Comparison of ENCODE assay signal across 1 cellular context in the genomic region with DNA sequence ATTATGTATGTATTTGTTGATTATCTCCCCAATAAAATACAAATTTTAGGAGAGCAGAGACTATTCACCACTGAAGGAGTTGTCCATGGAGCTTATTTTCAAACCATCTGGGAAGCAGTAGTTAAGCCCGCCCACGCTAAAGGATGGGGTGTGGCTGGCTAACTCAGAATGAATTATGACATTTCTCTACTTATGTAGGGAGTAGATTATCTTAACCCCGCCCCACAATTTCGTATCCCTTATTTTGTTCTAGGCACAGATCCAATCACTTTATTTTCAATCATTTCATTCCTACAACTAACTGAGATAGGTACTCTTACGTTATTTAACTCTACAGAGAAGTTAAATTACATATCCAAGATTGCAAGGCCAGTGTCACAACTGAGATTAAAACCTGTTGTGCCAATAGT.
A peak's percentile ranks its signal among the peaks of the same experiment; 100 is the strongest.
TF ChIP-seq lines count a peak whose summit lies in the region.

No MANE protein-coding gene starts in this region.

TF ChIP-seq in K562, 482 proteins besides CTCF, POLR2A, EP300 and RAD21 (continued from another document and continues in another):
- TF ChIP-seq, protein P1, sequence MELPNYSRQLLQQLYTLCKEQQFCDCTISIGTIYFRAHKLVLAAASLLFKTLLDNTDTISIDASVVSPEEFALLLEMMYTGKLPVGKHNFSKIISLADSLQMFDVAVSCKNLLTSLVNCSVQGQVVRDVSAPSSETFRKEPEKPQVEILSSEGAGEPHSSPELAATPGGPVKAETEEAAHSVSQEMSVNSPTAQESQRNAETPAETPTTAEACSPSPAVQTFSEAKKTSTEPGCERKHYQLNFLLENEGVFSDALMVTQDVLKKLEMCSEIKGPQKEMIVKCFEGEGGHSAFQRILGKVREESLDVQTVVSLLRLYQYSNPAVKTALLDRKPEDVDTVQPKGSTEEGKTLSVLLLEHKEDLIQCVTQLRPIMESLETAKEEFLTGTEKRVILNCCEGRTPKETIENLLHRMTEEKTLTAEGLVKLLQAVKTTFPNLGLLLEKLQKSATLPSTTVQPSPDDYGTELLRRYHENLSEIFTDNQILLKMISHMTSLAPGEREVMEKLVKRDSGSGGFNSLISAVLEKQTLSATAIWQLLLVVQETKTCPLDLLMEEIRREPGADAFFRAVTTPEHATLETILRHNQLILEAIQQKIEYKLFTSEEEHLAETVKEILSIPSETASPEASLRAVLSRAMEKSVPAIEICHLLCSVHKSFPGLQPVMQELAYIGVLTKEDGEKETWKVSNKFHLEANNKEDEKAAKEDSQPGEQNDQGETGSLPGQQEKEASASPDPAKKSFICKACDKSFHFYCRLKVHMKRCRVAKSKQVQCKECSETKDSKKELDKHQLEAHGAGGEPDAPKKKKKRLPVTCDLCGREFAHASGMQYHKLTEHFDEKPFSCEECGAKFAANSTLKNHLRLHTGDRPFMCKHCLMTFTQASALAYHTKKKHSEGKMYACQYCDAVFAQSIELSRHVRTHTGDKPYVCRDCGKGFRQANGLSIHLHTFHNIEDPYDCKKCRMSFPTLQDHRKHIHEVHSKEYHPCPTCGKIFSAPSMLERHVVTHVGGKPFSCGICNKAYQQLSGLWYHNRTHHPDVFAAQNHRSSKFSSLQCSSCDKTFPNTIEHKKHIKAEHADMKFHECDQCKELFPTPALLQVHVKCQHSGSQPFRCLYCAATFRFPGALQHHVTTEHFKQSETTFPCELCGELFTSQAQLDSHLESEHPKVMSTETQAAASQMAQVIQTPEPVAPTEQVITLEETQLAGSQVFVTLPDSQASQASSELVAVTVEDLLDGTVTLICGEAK (IDR thresholded peaks at IDR 0.05), result no peak
- TF ChIP-seq, protein P1 (CRISPR knock-in tag; IDR thresholded peaks at IDR 0.05), result no peak
- no peak for TF ChIP-seq ZNF584 (CRISPR knock-in tag; IDR thresholded peaks at IDR 0.05; ENCODE audit: low read depth)
- no peak for TF ChIP-seq DNMT1 (IDR thresholded peaks at IDR 0.05)
- no peak for TF ChIP-seq TAF15 (IDR thresholded peaks at IDR 0.05; ENCODE audit: low read depth, low read length)
- TF ChIP-seq NCOA2 (IDR thresholded peaks at IDR 0.05; ENCODE audit: partially characterized antibody in 2 of 2), result no peak
- no peak for TF ChIP-seq NFATC3 (IDR thresholded peaks at IDR 0.05)
- no peak for TF ChIP-seq HDAC3 (IDR thresholded peaks at IDR 0.05; ENCODE audit: borderline replicate concordance, partially characterized antibody)
- peak; percentile 69 for TF ChIP-seq CBFA2T2 (conservative IDR thresholded peaks at IDR 0.05)
- peak in 1 of 2 experiments; percentile 62; a peak in 1 of 4 replicates for TF ChIP-seq TBL1XR1 (IDR thresholded peaks at IDR 0.05; ENCODE audit: low read length in 2 of 2)
- TF ChIP-seq TARDBP (IDR thresholded peaks at IDR 0.05), result no peak
- 0 out of 2 replicates have a peak, but pooled peaks have one; percentile 10 for TF ChIP-seq MYC (IDR thresholded peaks at IDR 0.05; ENCODE audit: low read depth, low read length)
- TF ChIP-seq MYC (CRISPR knock-in tag; IDR thresholded peaks at IDR 0.05; ENCODE audit: borderline replicate concordance, low read depth), result no peak
- no peak for TF ChIP-seq GATAD2B (IDR thresholded peaks at IDR 0.05; ENCODE audit: borderline replicate concordance)
- TF ChIP-seq ADNP (tag; IDR thresholded peaks at IDR 0.05), result no peak
- peak; percentile 71 for TF ChIP-seq SMARCA4 (IDR thresholded peaks at IDR 0.05)
- no peak for TF ChIP-seq ZNF134 (CRISPR knock-in tag; conservative IDR thresholded peaks at IDR 0.05)
- TF ChIP-seq, protein P2, sequence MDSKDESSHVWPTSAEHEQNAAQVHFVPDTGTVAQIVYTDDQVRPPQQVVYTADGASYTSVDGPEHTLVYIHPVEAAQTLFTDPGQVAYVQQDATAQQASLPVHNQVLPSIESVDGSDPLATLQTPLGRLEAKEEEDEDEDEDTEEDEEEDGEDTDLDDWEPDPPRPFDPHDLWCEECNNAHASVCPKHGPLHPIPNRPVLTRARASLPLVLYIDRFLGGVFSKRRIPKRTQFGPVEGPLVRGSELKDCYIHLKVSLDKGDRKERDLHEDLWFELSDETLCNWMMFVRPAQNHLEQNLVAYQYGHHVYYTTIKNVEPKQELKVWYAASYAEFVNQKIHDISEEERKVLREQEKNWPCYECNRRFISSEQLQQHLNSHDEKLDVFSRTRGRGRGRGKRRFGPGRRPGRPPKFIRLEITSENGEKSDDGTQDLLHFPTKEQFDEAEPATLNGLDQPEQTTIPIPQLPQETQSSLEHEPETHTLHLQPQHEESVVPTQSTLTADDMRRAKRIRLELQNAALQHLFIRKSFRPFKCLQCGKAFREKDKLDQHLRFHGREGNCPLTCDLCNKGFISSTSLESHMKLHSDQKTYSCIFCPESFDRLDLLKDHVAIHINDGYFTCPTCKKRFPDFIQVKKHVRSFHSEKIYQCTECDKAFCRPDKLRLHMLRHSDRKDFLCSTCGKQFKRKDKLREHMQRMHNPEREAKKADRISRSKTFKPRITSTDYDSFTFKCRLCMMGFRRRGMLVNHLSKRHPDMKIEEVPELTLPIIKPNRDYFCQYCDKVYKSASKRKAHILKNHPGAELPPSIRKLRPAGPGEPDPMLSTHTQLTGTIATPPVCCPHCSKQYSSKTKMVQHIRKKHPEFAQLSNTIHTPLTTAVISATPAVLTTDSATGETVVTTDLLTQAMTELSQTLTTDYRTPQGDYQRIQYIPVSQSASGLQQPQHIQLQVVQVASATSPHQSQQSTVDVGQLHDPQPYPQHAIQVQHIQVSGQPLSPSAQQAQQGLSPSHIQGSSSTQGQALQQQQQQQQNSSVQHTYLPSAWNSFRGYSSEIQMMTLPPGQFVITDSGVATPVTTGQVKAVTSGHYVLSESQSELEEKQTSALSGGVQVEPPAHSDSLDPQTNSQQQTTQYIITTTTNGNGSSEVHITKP (IDR thresholded peaks at IDR 0.05; ENCODE audit: partially characterized antibody), result no peak
- TF ChIP-seq BHLHE40 (IDR thresholded peaks at IDR 0.05; ENCODE audit: low read length), result no peak; the same call in 1 of the 2 replicates
- TF ChIP-seq, protein P3, sequence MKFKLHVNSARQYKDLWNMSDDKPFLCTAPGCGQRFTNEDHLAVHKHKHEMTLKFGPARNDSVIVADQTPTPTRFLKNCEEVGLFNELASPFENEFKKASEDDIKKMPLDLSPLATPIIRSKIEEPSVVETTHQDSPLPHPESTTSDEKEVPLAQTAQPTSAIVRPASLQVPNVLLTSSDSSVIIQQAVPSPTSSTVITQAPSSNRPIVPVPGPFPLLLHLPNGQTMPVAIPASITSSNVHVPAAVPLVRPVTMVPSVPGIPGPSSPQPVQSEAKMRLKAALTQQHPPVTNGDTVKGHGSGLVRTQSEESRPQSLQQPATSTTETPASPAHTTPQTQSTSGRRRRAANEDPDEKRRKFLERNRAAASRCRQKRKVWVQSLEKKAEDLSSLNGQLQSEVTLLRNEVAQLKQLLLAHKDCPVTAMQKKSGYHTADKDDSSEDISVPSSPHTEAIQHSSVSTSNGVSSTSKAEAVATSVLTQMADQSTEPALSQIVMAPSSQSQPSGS (CRISPR knock-in tag; IDR thresholded peaks at IDR 0.05), result no peak
- TF ChIP-seq GTF2E2 (tag; IDR thresholded peaks at IDR 0.05), result no peak
- TF ChIP-seq, protein P4, sequence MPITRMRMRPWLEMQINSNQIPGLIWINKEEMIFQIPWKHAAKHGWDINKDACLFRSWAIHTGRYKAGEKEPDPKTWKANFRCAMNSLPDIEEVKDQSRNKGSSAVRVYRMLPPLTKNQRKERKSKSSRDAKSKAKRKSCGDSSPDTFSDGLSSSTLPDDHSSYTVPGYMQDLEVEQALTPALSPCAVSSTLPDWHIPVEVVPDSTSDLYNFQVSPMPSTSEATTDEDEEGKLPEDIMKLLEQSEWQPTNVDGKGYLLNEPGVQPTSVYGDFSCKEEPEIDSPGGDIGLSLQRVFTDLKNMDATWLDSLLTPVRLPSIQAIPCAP (CRISPR knock-in tag; IDR thresholded peaks at IDR 0.05; ENCODE audit: borderline replicate concordance), result no peak
- TF ChIP-seq, protein P5, sequence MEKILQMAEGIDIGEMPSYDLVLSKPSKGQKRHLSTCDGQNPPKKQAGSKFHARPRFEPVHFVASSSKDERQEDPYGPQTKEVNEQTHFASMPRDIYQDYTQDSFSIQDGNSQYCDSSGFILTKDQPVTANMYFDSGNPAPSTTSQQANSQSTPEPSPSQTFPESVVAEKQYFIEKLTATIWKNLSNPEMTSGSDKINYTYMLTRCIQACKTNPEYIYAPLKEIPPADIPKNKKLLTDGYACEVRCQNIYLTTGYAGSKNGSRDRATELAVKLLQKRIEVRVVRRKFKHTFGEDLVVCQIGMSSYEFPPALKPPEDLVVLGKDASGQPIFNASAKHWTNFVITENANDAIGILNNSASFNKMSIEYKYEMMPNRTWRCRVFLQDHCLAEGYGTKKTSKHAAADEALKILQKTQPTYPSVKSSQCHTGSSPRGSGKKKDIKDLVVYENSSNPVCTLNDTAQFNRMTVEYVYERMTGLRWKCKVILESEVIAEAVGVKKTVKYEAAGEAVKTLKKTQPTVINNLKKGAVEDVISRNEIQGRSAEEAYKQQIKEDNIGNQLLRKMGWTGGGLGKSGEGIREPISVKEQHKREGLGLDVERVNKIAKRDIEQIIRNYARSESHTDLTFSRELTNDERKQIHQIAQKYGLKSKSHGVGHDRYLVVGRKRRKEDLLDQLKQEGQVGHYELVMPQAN (IDR thresholded peaks at IDR 0.05; ENCODE audit: borderline replicate concordance), result no peak
- TF ChIP-seq LEF1 (IDR thresholded peaks at IDR 0.05), result peak; percentile 72
- TF ChIP-seq KLF13 (tag; IDR thresholded peaks at IDR 0.05; ENCODE audit: borderline replicate concordance, low read depth), result no peak
- TF ChIP-seq TRIM28 (IDR thresholded peaks at IDR 0.05), result no peak
- TF ChIP-seq HBP1 (CRISPR knock-in tag; IDR thresholded peaks at IDR 0.05), result no peak
- no peak for TF ChIP-seq KDM4B (IDR thresholded peaks at IDR 0.05; ENCODE audit: borderline replicate concordance in 2 of 2, low read depth in 1 of 2)
- TF ChIP-seq HEY1 (CRISPR knock-in tag; IDR thresholded peaks at IDR 0.05; ENCODE audit: borderline replicate concordance), result no peak
- no peak for TF ChIP-seq GTF2A2 (tag; IDR thresholded peaks at IDR 0.05)
- TF ChIP-seq ATF3 (IDR thresholded peaks at IDR 0.05), result no peak
- TF ChIP-seq ATF3 (CRISPR knock-in tag; conservative IDR thresholded peaks at IDR 0.05), result no peak
- TF ChIP-seq MTA3 (IDR thresholded peaks at IDR 0.05; ENCODE audit: borderline replicate concordance), result 0 out of 2 replicates have a peak, but pooled peaks have one; percentile 24
- TF ChIP-seq BACH1 (tag; IDR thresholded peaks at IDR 0.05), result no peak
- no peak for TF ChIP-seq ZBTB49 (CRISPR knock-in tag; IDR thresholded peaks at IDR 0.05; ENCODE audit: borderline replicate concordance)
- no peak for TF ChIP-seq COPS2 (conservative IDR thresholded peaks at IDR 0.05)
- TF ChIP-seq ZSCAN32 (CRISPR knock-in tag; IDR thresholded peaks at IDR 0.05), result no peak
- TF ChIP-seq SMARCA5 (IDR thresholded peaks at IDR 0.05), result no peak
- TF ChIP-seq ZFX (CRISPR knock-in tag; IDR thresholded peaks at IDR 0.05), result no peak
- TF ChIP-seq MIER1 (IDR thresholded peaks at IDR 0.05; ENCODE audit: low read depth), result no peak
